In genomic region chr17:59373879-59374495, GRCh38 we compare ENCODE assay signal across 8 cellular contexts. TPM values are rescaled to one million over a fixed set of nuclear protein-coding genes. Genes with fewer than 3 reads are reported as not detected.
DNase-seq lines count a peak whose midpoint lies in the region; ATAC-seq and TF ChIP-seq lines count a peak whose summit lies in the region.

No MANE protein-coding gene starts in this region.

- peak overlapping the region; percentile 58 for H4K8ac ChIP-seq in mesenchymal stem cell (ENCODE audit: low read length)

- H2AK5ac ChIP-seq in mesenchymal stem cell (ENCODE audit: low read length, severe bottlenecking), result peak overlapping the region; percentile 13

- DNase-seq in Right ventricle myocardium inferior (ENCODE audit: missing footprints), result no peak
- no peak for DNase-seq in cardiac septum (ENCODE audit: low spot score)
- DNase-seq in mammary epithelial cell, result peak; percentile 32
- peak; percentile 96 for DNase-seq in mesenchymal stem cell
- no peak for DNase-seq in H4 (ENCODE audit: low spot score)
- DNase-seq in HPDE6-E6E7 (ENCODE audit: extremely low spot score), result no peak
- no peak for DNase-seq in NCI-H748 (lab: John Stamatoyannopoulos, UW; ENCODE audit: unreplicated experiment)

- peak overlapping the region; percentile 22 to 61 for H3K4ac ChIP-seq in mesenchymal stem cell (ENCODE audit: low read depth in 1 of 2, low read length in 2 of 2)

- peak overlapping the region; percentile 44 to 84 for H3K18ac ChIP-seq in mesenchymal stem cell (ENCODE audit: low read depth in 1 of 2, low read length in 2 of 2)

- H3K9me3 ChIP-seq in mammary epithelial cell (replicated peaks; ENCODE audit: insufficient read depth, low read length), result no peaks in the 10 kb centered on the region
- H3K9me3 ChIP-seq in mesenchymal stem cell (ENCODE audit: control insufficient read depth, low read length), result no peaks in the 10 kb centered on the region

- peak overlapping the region; percentile 93 for H2BK120ac ChIP-seq in mesenchymal stem cell (ENCODE audit: low read depth, low read length)

- H3K27me3 ChIP-seq in mammary epithelial cell (ENCODE audit: insufficient read depth, low read length) (no peaks in the 10 kb centered on the region), mesenchymal stem cell (ENCODE audit: control insufficient read depth in 1 of 2, insufficient read depth in 1 of 2, low read length in 2 of 2) (no peaks in the 10 kb centered on the region)

- H2AFZ ChIP-seq in mammary epithelial cell (ENCODE audit: low read depth, low read length) (no peak overlapping the region), mesenchymal stem cell (ENCODE audit: low read depth, low read length) (no peak overlapping the region)

- BruUV-seq in mammary epithelial cell (replicated peaks; lab: Mats Ljungman, UMichigan), result no TSS peak

- H3K79me2 ChIP-seq in mammary epithelial cell (ENCODE audit: insufficient read depth, low read length), result no peaks in the 10 kb centered on the region

- peaks cover 11% of the 10 kb centered on the region for H3K79me1 ChIP-seq in mesenchymal stem cell (replicated peaks; ENCODE audit: low read length, poor library complexity, severe bottlenecking)

- H2BK12ac ChIP-seq in mesenchymal stem cell (ENCODE audit: low read length in 2 of 2), result peak overlapping the region; percentile 76 to 91

- CTCF ChIA-PET in mammary epithelial cell (lab: Charles Lee; ENCODE audit: low non-redundant PET), result no interaction called here

- no peak overlapping the region for H3K4me2 ChIP-seq in mammary epithelial cell (ENCODE audit: insufficient read depth, low read depth, low read length)
- H3K4me2 ChIP-seq in mesenchymal stem cell (ENCODE audit: low read length, poor library complexity, severe bottlenecking), result no peak overlapping the region

- no peak overlapping the region for H3K4me3 ChIP-seq in mammary epithelial cell (replicated peaks in 1 of 3; ENCODE audit: insufficient read depth in 1 of 3, low read depth in 2 of 3, low read length in 3 of 3)
- H3K4me3 ChIP-seq in mesenchymal stem cell (ENCODE audit: insufficient read depth in 1 of 2, low read depth in 1 of 2, low read length in 2 of 2), result peak overlapping the region in 1 of 2 experiments; percentile 29

- H2BK5ac ChIP-seq in mesenchymal stem cell (ENCODE audit: low read depth, low read length, poor library complexity, severe bottlenecking), result no peak overlapping the region

- H4K20me1 ChIP-seq in mammary epithelial cell (ENCODE audit: insufficient read depth, low read length), result no peaks in the 10 kb centered on the region

- no peak overlapping the region for H3K27ac ChIP-seq in mammary epithelial cell (ENCODE audit: insufficient read depth, low read depth, low read length)
- H3K27ac ChIP-seq in mesenchymal stem cell (ENCODE audit: low read length, poor library complexity, severe bottlenecking), result no peak overlapping the region

- TF ChIP-seq CTCF in mammary epithelial cell (conservative IDR thresholded peaks at IDR 0.05 in 1 of 2, IDR thresholded peaks at IDR 0.05 in 1 of 2; ENCODE audit: extremely low read depth in 1 of 2, insufficient read depth in 1 of 2, low read depth in 1 of 2, low read length in 2 of 2), result no peak

- ATAC-seq in Right ventricle myocardium inferior, result peak; percentile 72
- no peak for ATAC-seq in GM18511 (IDR thresholded peaks at IDR 0.05; ENCODE audit: unreplicated experiment)

- H3K9ac ChIP-seq in mammary epithelial cell (ENCODE audit: insufficient read depth, low read length) (no peak overlapping the region), mesenchymal stem cell (ENCODE audit: low read length) (peak overlapping the region; percentile 87)

- no peak overlapping the region for H3K23ac ChIP-seq in mesenchymal stem cell (ENCODE audit: low read length in 2 of 2)

- H3K36me3 ChIP-seq in mammary epithelial cell (ENCODE audit: insufficient read depth, low read length) (no peaks in the 10 kb centered on the region), mesenchymal stem cell (ENCODE audit: control insufficient read depth in 1 of 2, insufficient read depth in 2 of 2, low read depth in 1 of 2, low read length in 2 of 2) (no peaks in the 10 kb centered on the region)

- WGBS in mammary epithelial cell (ENCODE audit: low coverage, missing lambda C conversion rate), result 81% methylated on average over 5 of the region's 5 CpGs
- 20% methylated on average over 5 of the region's 5 CpGs for WGBS in mesenchymal stem cell

- H4K91ac ChIP-seq in mesenchymal stem cell (ENCODE audit: low read length), result peak overlapping the region; percentile 88

- no peaks in the 10 kb centered on the region for H3K4me1 ChIP-seq in mammary epithelial cell (ENCODE audit: insufficient read depth, low read length)
- H3K4me1 ChIP-seq in mesenchymal stem cell (ENCODE audit: control insufficient read depth, insufficient read depth, low read depth, low read length), result peaks cover 26% of the 10 kb centered on the region

- in situ Hi-C loops in mammary epithelial cell (cut with MboI; ENCODE audit: low sequenced_read_pairs in 2 of 2), result no loop called here

- H3K14ac ChIP-seq in mesenchymal stem cell (ENCODE audit: low read length in 2 of 2), result no peak overlapping the region

- dilution Hi-C loops in mammary epithelial cell (cut with HindIII; ENCODE audit: low sequenced_read_pairs), result no loop called here

- intact Hi-C loops in Right ventricle myocardium inferior (cut with DNase I) (loop anchor here (5.0 kb wide), 1 partner anchor 53 kb away; no protein-coding TSS in a partner anchor), cardiac septum (cut with DNase I) (no loop called here), mammary epithelial cell (cut with micrococcal nuclease) (no loop called here)

- H2BK15ac ChIP-seq in mesenchymal stem cell (ENCODE audit: low read depth, poor library complexity, severe bottlenecking), result no peak overlapping the region

RNA-seq across cellular contexts. Expression of gene YPEL2, which starts 42.5 kb away (rescaled TPM):
- 32.7 TPM for total RNA-seq in Right ventricle myocardium inferior
- 59.4 TPM for total RNA-seq in cardiac septum
- total RNA-seq in mammary epithelial cell, result 1 to 10 TPM; 2.2 to 6.8 TPM
- 1.7 TPM for polyA plus RNA-seq in mammary epithelial cell
- polyA minus RNA-seq in mammary epithelial cell, result not detected
- 10.5 TPM for polyA plus RNA-seq in mesenchymal stem cell (2013, experiment 1 of 2)
- 10.8 TPM for polyA plus RNA-seq in mesenchymal stem cell (2013, experiment 2 of 2)
- 0.86 and 1.9 TPM in 2 replicates for total RNA-seq in H4 (2014; rRNA removed; shearing (Covaris generic))

Comparison
In these comparisons a context has a peak if more than half of its experiments do, and no peak if none do; other contexts are left out.
1. DNase-seq: peak in mammary epithelial cell (single experiment) and mesenchymal stem cell (single experiment); none in Right ventricle myocardium inferior (single experiment), cardiac septum (single experiment), H4 (single experiment), HPDE6-E6E7 (single experiment) and NCI-H748 (single experiment).